In the genomic region with DNA sequence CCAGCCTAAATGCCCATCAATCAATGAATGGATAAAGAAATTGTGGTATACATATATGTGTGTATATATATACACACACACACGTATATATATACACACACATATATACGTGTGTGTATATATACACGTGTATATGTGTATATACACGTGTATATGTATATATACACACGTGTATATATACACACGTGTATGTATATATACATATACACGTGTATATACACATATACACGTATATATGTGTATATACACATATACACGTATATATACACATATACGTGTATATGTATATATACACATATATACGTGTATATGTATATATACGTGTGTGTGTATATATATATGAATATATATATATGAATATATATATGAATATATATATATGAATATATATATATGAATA, we compare ENCODE assay signal across 28 cellular contexts.
"Had no signal": no experiment of that assay in that cellular context is flagged by ENCODE, and none has a peak within 500 bp of the region (broad histone marks: within the 10 kb centered on the region; RNA-seq: fewer than 3 reads in every experiment).

No MANE protein-coding gene starts in this region.

- ATAC-seq: activated CD4-positive, alpha-beta T cell treated with anti-CD3 and anti-CD28 coated beads for 36 hours; activated CD4-positive, CD25-positive, alpha-beta regulatory T cell treated with anti-CD3 and anti-CD28 coated beads, Interleukin-2, amount 50 U/mL, for 24 hours; activated naive CD4-positive, alpha-beta T cell treated with anti-CD3 and anti-CD28 coated beads, Interleukin-2, amount 50 U/mL, for 72 hours; activated T-cell treated with anti-CD3 and anti-CD28 coated beads, Interleukin-2, amount 50 U/mL, for 4 hours; body of pancreas; WTC11 had no signal

- FAIRE-seq: astrocyte had no signal

- H3K4me1 ChIP-seq: adrenal gland, body of pancreas, breast epithelium had no signal

- DNase-seq: activated CD4-positive, alpha-beta memory T cell treated with anti-CD3 and anti-CD28 coated beads for 36 hours; activated CD4-positive, alpha-beta T cell treated with anti-CD3 and anti-CD28 coated beads for 36 hours; activated CD4-positive, alpha-beta T cell treated with anti-CD3 and anti-CD28 coated beads, Interleukin-2, amount 50 U/mL, for 1 hour; activated CD8-positive, alpha-beta memory T cell treated with anti-CD3 and anti-CD28 coated beads, Interleukin-2, amount 50 U/mL, for 4 hours; activated gamma-delta T cell treated with Interleukin-2 at 50 U/mL for 16 hours; activated naive CD4-positive, alpha-beta T cell treated with anti-CD3 and anti-CD28 coated beads for 36 hours; activated T-cell treated with anti-CD3 and anti-CD28 coated beads for 4 hours; activated T-cell treated with anti-CD3 and anti-CD28 coated beads, Interleukin-2, amount 50 U/mL, for 4 hours; adrenal gland; body of pancreas; NCI-H1092 treated with DMSO at 0.1 percent for 48 hours; NCI-H1417; NCI-H146; NCI-H187; NCI-H2029 treated with DMSO at 0.1 percent for 48 hours; NCI-H2107; NCI-H2171; NCI-H510A; NCI-H526; NCI-H748 treated with DMSO at 0.1 percent for 48 hours; NK-92 treated with Interleukin-12 subunit alpha and Interleukin-12 subunit beta, amount 100 ng/mL, for 24 hours; PC-9; Right ventricle myocardium superior had no signal

- H3K9me3 ChIP-seq: adrenal gland, breast epithelium had no signal

- H3K27ac ChIP-seq: adrenal gland, body of pancreas, breast epithelium, PC-9 had no signal

- H3K27me3 ChIP-seq: adrenal gland, body of pancreas, breast epithelium had no signal

- H3K4me3 ChIP-seq: adrenal gland, body of pancreas, breast epithelium, PC-9 had no signal
